21 cellular contexts compared by ENCODE assay signal in genomic region chr4:108152980-108153379, GRCh38.
A peak's percentile ranks its signal among the peaks of the same experiment; 100 is the strongest.
DNase-seq lines count a peak whose midpoint lies in the region; ATAC-seq lines count a peak whose summit lies in the region.
"Had no signal": no experiment of that assay in that cellular context is flagged by ENCODE, and none has a peak within 500 bp of the region (broad histone marks: within the 10 kb centered on the region; RNA-seq: fewer than 3 reads in every experiment).

No MANE protein-coding gene starts in this region.

- H3K36me3 Mint-ChIP-seq in T-helper 1 cell treated with Interleukin-12 subunit alpha and Interleukin-12 subunit beta and Interleukin-4 antibody, amounts not matched to agents 30 μg/mL and 1 μg/mL, for 36 hours (ENCODE audit: low read depth), result peaks cover 39% of the 10 kb centered on the region
- peaks cover 23% of the 10 kb centered on the region for H3K36me3 Mint-ChIP-seq in stimulated activated naive CD8-positive, alpha-beta T cell treated with anti-CD3 and anti-CD28 coated beads, Interleukin-15, Interleukin-2, amounts not matched to agents 100 ng/mL and 50 ng/mL, for 24 hours (ENCODE audit: low read depth)
- peaks cover 19% of the 10 kb centered on the region for H3K36me3 Mint-ChIP-seq in activated naive CD8-positive, alpha-beta T cell

- no peaks in the 10 kb centered on the region for H3K27me3 Mint-ChIP-seq in T-helper 1 cell treated with Interleukin-12 subunit alpha and Interleukin-12 subunit beta and Interleukin-4 antibody, amounts not matched to agents 30 μg/mL and 1 μg/mL, for 36 hours (ENCODE audit: low read depth)
- H3K27me3 Mint-ChIP-seq in stimulated activated naive CD8-positive, alpha-beta T cell treated with anti-CD3 and anti-CD28 coated beads, Interleukin-15, Interleukin-2, amounts not matched to agents 100 ng/mL and 50 ng/mL, for 24 hours, result no peaks in the 10 kb centered on the region
- H3K27me3 Mint-ChIP-seq in activated naive CD8-positive, alpha-beta T cell, result no peaks in the 10 kb centered on the region

- DNase-seq in T-helper 1 cell (no peak), NCI-H1092 (lab: John Stamatoyannopoulos, UW) (no peak)
- no peak for DNase-seq in stimulated activated naive CD8-positive, alpha-beta T cell treated with anti-CD3 and anti-CD28 coated beads, Interleukin-15, Interleukin-2, amounts not matched to agents 100 U/mL and 50 U/mL, for 24 hours
- DNase-seq in activated effector memory CD4-positive, alpha-beta T cell treated with anti-CD3 and anti-CD28 coated beads, Interleukin-2, amount 50 U/mL, for 16 hours, result no peak
- DNase-seq: 8988T; activated B cell treated with CpG ODN at 0.5 μM for 24 hours; activated effector memory CD4-positive, alpha-beta T cell treated with Interleukin-2 at 50 U/mL for 16 hours; aorta; cortex of kidney; HCEC 1CT; mesendoderm; NCI-H1092 treated with DMSO at 0.1 percent for 48 hours; NCI-H187 treated with DMSO at 0.1 percent for 48 hours; NCI-H526 treated with DMSO at 0.1 percent for 48 hours; occipital lobe; SJCRH30; transverse colon had no signal

- H3K4me3 Mint-ChIP-seq in T-helper 1 cell treated with Interleukin-12 subunit alpha and Interleukin-12 subunit beta and Interleukin-4 antibody, amounts not matched to agents 30 μg/mL and 1 μg/mL, for 36 hours, result peak overlapping the region; percentile 59
- peak overlapping the region; percentile 79 for H3K4me3 Mint-ChIP-seq in stimulated activated naive CD8-positive, alpha-beta T cell treated with anti-CD3 and anti-CD28 coated beads, Interleukin-15, Interleukin-2, amounts not matched to agents 100 ng/mL and 50 ng/mL, for 24 hours
- H3K4me3 Mint-ChIP-seq in activated naive CD8-positive, alpha-beta T cell, result peak overlapping the region; percentile 80
- H3K4me3 Mint-ChIP-seq: activated B cell treated with CpG ODN at 0.5 μM for 24 hours had no signal

- ATAC-seq in stimulated activated naive CD8-positive, alpha-beta T cell treated with anti-CD3 and anti-CD28 coated beads, Interleukin-15, Interleukin-2, amounts not matched to agents 100 U/mL and 50 U/mL, for 24 hours, result no peak
- ATAC-seq in GM19023 (IDR thresholded peaks at IDR 0.05; ENCODE audit: unreplicated experiment), result no peak

- H3K27ac Mint-ChIP-seq in T-helper 1 cell treated with Interleukin-12 subunit alpha and Interleukin-12 subunit beta and Interleukin-4 antibody, amounts not matched to agents 30 μg/mL and 1 μg/mL, for 36 hours, result peak overlapping the region; percentile 66
- H3K27ac Mint-ChIP-seq in stimulated activated naive CD8-positive, alpha-beta T cell treated with anti-CD3 and anti-CD28 coated beads, Interleukin-15, Interleukin-2, amounts not matched to agents 100 ng/mL and 50 ng/mL, for 24 hours, result peak overlapping the region; percentile 89
- peak overlapping the region; percentile 96 for H3K27ac Mint-ChIP-seq in activated naive CD8-positive, alpha-beta T cell
- H3K27ac Mint-ChIP-seq: activated B cell treated with CpG ODN at 0.5 μM for 24 hours had no signal

- H3K4me1 Mint-ChIP-seq in T-helper 1 cell treated with Interleukin-12 subunit alpha and Interleukin-12 subunit beta and Interleukin-4 antibody, amounts not matched to agents 30 μg/mL and 1 μg/mL, for 36 hours (ENCODE audit: low read depth), result peaks cover 65% of the 10 kb centered on the region
- peaks cover 82% of the 10 kb centered on the region for H3K4me1 Mint-ChIP-seq in stimulated activated naive CD8-positive, alpha-beta T cell treated with anti-CD3 and anti-CD28 coated beads, Interleukin-15, Interleukin-2, amounts not matched to agents 100 ng/mL and 50 ng/mL, for 24 hours (ENCODE audit: low read depth)
- H3K4me1 Mint-ChIP-seq in activated naive CD8-positive, alpha-beta T cell (ENCODE audit: low read depth), result peaks cover 87% of the 10 kb centered on the region
- H3K4me1 Mint-ChIP-seq: activated B cell treated with CpG ODN at 0.5 μM for 24 hours had no signal

- H3K9me3 Mint-ChIP-seq in T-helper 1 cell treated with Interleukin-12 subunit alpha and Interleukin-12 subunit beta and Interleukin-4 antibody, amounts not matched to agents 30 μg/mL and 1 μg/mL, for 36 hours, result no peaks in the 10 kb centered on the region
- no peaks in the 10 kb centered on the region for H3K9me3 Mint-ChIP-seq in stimulated activated naive CD8-positive, alpha-beta T cell treated with anti-CD3 and anti-CD28 coated beads, Interleukin-15, Interleukin-2, amounts not matched to agents 100 ng/mL and 50 ng/mL, for 24 hours
- no peaks in the 10 kb centered on the region for H3K9me3 Mint-ChIP-seq in activated naive CD8-positive, alpha-beta T cell (ENCODE audit: low read depth)
- H3K9me3 Mint-ChIP-seq: activated B cell treated with CpG ODN at 0.5 μM for 24 hours had no signal
